Comparison of ENCODE assay signal across 25 cellular contexts in genomic region chr2:53631313-53632125, GRCh38.
DNase-seq lines count a peak whose midpoint lies in the region; ATAC-seq and FAIRE-seq lines count a peak whose summit lies in the region.
"Had no signal": no experiment of that assay in that cellular context is flagged by ENCODE, and none has a peak within 500 bp of the region (broad histone marks: within the 10 kb centered on the region; RNA-seq: fewer than 3 reads in every experiment).

No MANE protein-coding gene starts in this region.

- intact Hi-C loops in activated T-helper 2 cell treated with anti-CD3 and anti-CD28 coated beads, Interferon-gamma antibody, Interleukin-2, Interleukin-4, amounts not matched to agents 10 μg/mL and 5 μg/mL and 100 μg/mL, durations not matched to agents 14 hours and 24 hours and 36 hours (cut with micrococcal nuclease) = no loop called here

- H3K27me3 Mint-ChIP-seq in activated T-helper 2 cell treated with anti-CD3 and anti-CD28 coated beads, Interferon-gamma antibody, Interleukin-2, Interleukin-4, amounts not matched to agents 10 μg/mL and 5 μg/mL and 100 μg/mL, durations not matched to agents 14 hours and 24 hours and 36 hours (ENCODE audit: low read depth) = no peaks in the 10 kb centered on the region
- H3K27me3 Mint-ChIP-seq: progenitor cell of endocrine pancreas had no signal

- H3K36me3 Mint-ChIP-seq in stimulated activated effector memory CD8-positive, alpha-beta T cell treated with anti-CD3 and anti-CD28 coated beads, Interleukin-12 subunit alpha, Interleukin-12 subunit beta, amount 100 ng/mL, for 72 hours = no peaks in the 10 kb centered on the region
- no peaks in the 10 kb centered on the region for H3K36me3 Mint-ChIP-seq in activated T-helper 2 cell treated with anti-CD3 and anti-CD28 coated beads, Interferon-gamma antibody, Interleukin-2, Interleukin-4, amounts not matched to agents 10 μg/mL and 5 μg/mL and 100 μg/mL, durations not matched to agents 14 hours and 24 hours and 36 hours (ENCODE audit: low read depth)
- H3K36me3 Mint-ChIP-seq: WTC11 had no signal

- DNase-seq in NCI-H2029 treated with DMSO at 0.1 percent for 48 hours (lab: John Stamatoyannopoulos, UW) (peak; percentile 23), NCI-H2029 (lab: John Stamatoyannopoulos, UW) (no peak), SHP77 treated with DMSO at 0.1 percent for 48 hours (lab: John Stamatoyannopoulos, UW) (peak; percentile 92), urothelium cell line (ENCODE audit: low spot score) (no peak)
- no peak for DNase-seq in stimulated activated effector memory CD8-positive, alpha-beta T cell treated with anti-CD3 and anti-CD28 coated beads, Interleukin-12 subunit alpha, Interleukin-12 subunit beta, amount 100 ng/mL, for 72 hours (ENCODE audit: low spot score in 2 of 2)
- no peak for DNase-seq in activated T-helper 2 cell treated with anti-CD3 and anti-CD28 coated beads, Interferon-gamma antibody, Interleukin-2, Interleukin-4, amounts not matched to agents 10 μg/mL and 5 μg/mL and 100 μg/mL, durations not matched to agents 14 hours and 24 hours and 36 hours (ENCODE audit: low spot score)
- DNase-seq: activated CD8-positive, alpha-beta memory T cell treated with anti-CD3 and anti-CD28 coated beads for 24 hours; activated gamma-delta T cell; caudate nucleus; GDM1; GOT3; KG1; midbrain; NCI-H1048; NCI-H2227 treated with DMSO at 0.1 percent for 48 hours; stimulated activated CD4-positive, alpha-beta T cell treated with anti-CD3 and anti-CD28 coated beads, Interleukin-4, amount 100 ng/mL, for 4 hours had no signal

- H3K4me1 Mint-ChIP-seq in stimulated activated effector memory CD8-positive, alpha-beta T cell treated with anti-CD3 and anti-CD28 coated beads, Interleukin-12 subunit alpha, Interleukin-12 subunit beta, amount 100 ng/mL, for 72 hours = peaks cover 20% of the 10 kb centered on the region
- H3K4me1 Mint-ChIP-seq in activated T-helper 2 cell treated with anti-CD3 and anti-CD28 coated beads, Interferon-gamma antibody, Interleukin-2, Interleukin-4, amounts not matched to agents 10 μg/mL and 5 μg/mL and 100 μg/mL, durations not matched to agents 14 hours and 24 hours and 36 hours (ENCODE audit: low read depth) = peaks cover 3% of the 10 kb centered on the region
- H3K4me1 Mint-ChIP-seq: neural crest cell had no signal

- FAIRE-seq in urothelium cell line (lab: Jason Lieb, UNC) = no peak
- FAIRE-seq: A204.1, GM12878 had no signal

- ATAC-seq in HG02870 (IDR thresholded peaks at IDR 0.05; ENCODE audit: unreplicated experiment) (peak; percentile 90), HG02970 (IDR thresholded peaks at IDR 0.05; ENCODE audit: low FRiP score, unreplicated experiment) (no peak)
- peak; percentile 87 for ATAC-seq in stimulated activated effector memory CD8-positive, alpha-beta T cell treated with anti-CD3 and anti-CD28 coated beads, Interleukin-12 subunit alpha, Interleukin-12 subunit beta, amount 100 ng/mL, for 72 hours
- ATAC-seq: esophagus mucosa, GM12878, WTC11 had no signal

- H3K4me3 Mint-ChIP-seq in stimulated activated effector memory CD8-positive, alpha-beta T cell treated with anti-CD3 and anti-CD28 coated beads, Interleukin-12 subunit alpha, Interleukin-12 subunit beta, amount 100 ng/mL, for 72 hours = no peak overlapping the region
- no peak overlapping the region for H3K4me3 Mint-ChIP-seq in activated T-helper 2 cell treated with anti-CD3 and anti-CD28 coated beads, Interferon-gamma antibody, Interleukin-2, Interleukin-4, amounts not matched to agents 10 μg/mL and 5 μg/mL and 100 μg/mL, durations not matched to agents 14 hours and 24 hours and 36 hours (ENCODE audit: low read depth)
- H3K4me3 Mint-ChIP-seq: neural crest cell; T-helper 1 cell treated with Interleukin-12 subunit alpha and Interleukin-12 subunit beta and Interleukin-4 antibody, amounts not matched to agents 30 μg/mL and 1 μg/mL, for 36 hours; WTC11 had no signal

- H3K9me3 Mint-ChIP-seq in stimulated activated effector memory CD8-positive, alpha-beta T cell treated with anti-CD3 and anti-CD28 coated beads, Interleukin-12 subunit alpha, Interleukin-12 subunit beta, amount 100 ng/mL, for 72 hours = no peaks in the 10 kb centered on the region
- H3K9me3 Mint-ChIP-seq in activated T-helper 2 cell treated with anti-CD3 and anti-CD28 coated beads, Interferon-gamma antibody, Interleukin-2, Interleukin-4, amounts not matched to agents 10 μg/mL and 5 μg/mL and 100 μg/mL, durations not matched to agents 14 hours and 24 hours and 36 hours = no peaks in the 10 kb centered on the region
- H3K9me3 Mint-ChIP-seq: neural crest cell; T-helper 1 cell treated with Interleukin-12 subunit alpha and Interleukin-12 subunit beta and Interleukin-4 antibody, amounts not matched to agents 30 μg/mL and 1 μg/mL, for 36 hours; WTC11 had no signal

- H3K27ac Mint-ChIP-seq in stimulated activated effector memory CD8-positive, alpha-beta T cell treated with anti-CD3 and anti-CD28 coated beads, Interleukin-12 subunit alpha, Interleukin-12 subunit beta, amount 100 ng/mL, for 72 hours = peak overlapping the region; percentile 18
- no peak overlapping the region for H3K27ac Mint-ChIP-seq in activated T-helper 2 cell treated with anti-CD3 and anti-CD28 coated beads, Interferon-gamma antibody, Interleukin-2, Interleukin-4, amounts not matched to agents 10 μg/mL and 5 μg/mL and 100 μg/mL, durations not matched to agents 14 hours and 24 hours and 36 hours
- H3K27ac Mint-ChIP-seq: progenitor cell of endocrine pancreas; T-helper 1 cell treated with Interleukin-12 subunit alpha and Interleukin-12 subunit beta and Interleukin-4 antibody, amounts not matched to agents 30 μg/mL and 1 μg/mL, for 36 hours; WTC11 had no signal

Comparison
In these comparisons a context has a peak if more than half of its experiments do, and no peak if none do; other contexts are left out.
1. DNase-seq: peak in NCI-H2029 treated with DMSO at 0.1 percent for 48 hours (single experiment) and SHP77 treated with DMSO at 0.1 percent for 48 hours (single experiment); none in NCI-H2029 (single experiment), stimulated activated effector memory CD8-positive, alpha-beta T cell treated with anti-CD3 and anti-CD28 coated beads, Interleukin-12 subunit alpha, Interleukin-12 subunit beta, amount 100 ng/mL, for 72 hours (0 of 2), urothelium cell line (single experiment) and activated T-helper 2 cell treated with anti-CD3 and anti-CD28 coated beads, Interferon-gamma antibody, Interleukin-2, Interleukin-4, amounts not matched to agents 10 μg/mL and 5 μg/mL and 100 μg/mL, durations not matched to agents 14 hours and 24 hours and 36 hours (single experiment).